Comparison of ENCODE assay signal across 16 cellular contexts in genomic region chr3:96319176-96319575, GRCh38.
DNase-seq lines count a peak whose midpoint lies in the region; ATAC-seq, FAIRE-seq and TF ChIP-seq lines count a peak whose summit lies in the region.
"Had no signal": no experiment of that assay in that cellular context is flagged by ENCODE, and none has a peak within 500 bp of the region (broad histone marks: within the 10 kb centered on the region; RNA-seq: fewer than 3 reads in every experiment).

No MANE protein-coding gene starts in this region.

- no peak overlapping the region for H2AK5ac ChIP-seq in H1 (ENCODE audit: low read depth, low read length)
- H2AK5ac ChIP-seq in neuronal stem cell (ENCODE audit: low read depth, low read length) = no peak overlapping the region

- TF ChIP-seq RAD21 in H1 (IDR thresholded peaks at IDR 0.05 in 1 of 2, conservative IDR thresholded peaks at IDR 0.05 in 1 of 2; ENCODE audit: low read depth in 2 of 2, low read length in 2 of 2) = no peak

- H2BK120ac ChIP-seq in H1 (replicated peaks; ENCODE audit: low read depth, low read length) = no peak overlapping the region
- H2BK120ac ChIP-seq in neuronal stem cell (ENCODE audit: low read depth, low read length) = no peak overlapping the region

- H3K27ac ChIP-seq in H1 (ENCODE audit: low read depth, low read length) (no peak overlapping the region), neuronal stem cell (replicated peaks; ENCODE audit: low read length) (no peak overlapping the region)
- no peak overlapping the region for H3K27ac ChIP-seq in CD8-positive, alpha-beta memory T cell (ENCODE audit: low read depth, low read length)
- H3K27ac ChIP-seq: C4-2B had no signal

- H3K4me1 Mint-ChIP-seq in CD8-positive, alpha-beta memory T cell = no peaks in the 10 kb centered on the region

- 95% methylated on average over 1 of the region's 1 CpG; no CpG with 5 or more reads in 1 of the 2 experiments for WGBS in H1 (ENCODE audit: extremely low coverage in 1 of 2, insufficient coverage in 1 of 2, insufficient read length in 1 of 2, insufficient replicate concordance in 2 of 2, low coverage in 1 of 2, low lambda C conversion rate in 2 of 2, missing lambda C conversion rate in 1 of 2), 2 experiments
- no CpG with 5 or more reads among the region's 1 CpG for WGBS in neuronal stem cell (ENCODE audit: extremely low coverage in 2 of 2, insufficient read length in 2 of 2, insufficient replicate concordance in 1 of 2), 2 donors

- H3K79me2 ChIP-seq in H1 (ENCODE audit: control insufficient read depth in 1 of 2, insufficient read depth in 2 of 2, low read length in 2 of 2) = no peaks in the 10 kb centered on the region

- H3K18ac ChIP-seq in H1 (ENCODE audit: extremely low read depth, low read length) (no peak overlapping the region), neuronal stem cell (ENCODE audit: low read length) (no peak overlapping the region)

- no peak overlapping the region for H2BK20ac ChIP-seq in H1 (ENCODE audit: low read length)

- H3K4me2 ChIP-seq in H1 (ENCODE audit: insufficient read depth in 1 of 2, low read depth in 2 of 2, low read length in 2 of 2) (no peak overlapping the region), neuronal stem cell (ENCODE audit: insufficient read depth, low read length, poor library complexity, severe bottlenecking) (no peak overlapping the region)
- H3K4me2 ChIP-seq: GM23338 had no signal

- no peak overlapping the region for H3K14ac ChIP-seq in H1 (ENCODE audit: insufficient read length)
- H3K14ac ChIP-seq in neuronal stem cell (ENCODE audit: low read length) = no peak overlapping the region

- no peak overlapping the region for H3K56ac ChIP-seq in H1 (replicated peaks; ENCODE audit: insufficient read length, low read depth, low read length)

- H2BK5ac ChIP-seq in H1 (ENCODE audit: low read depth, low read length) = no peak overlapping the region
- H2BK5ac ChIP-seq in neuronal stem cell (ENCODE audit: low read length) = no peak overlapping the region

- peaks cover 0 to 3% of the 10 kb centered on the region in 2 experiments; a peak in 1 of 4 replicates for H3K9me3 ChIP-seq in H1 (ENCODE audit: insufficient read depth in 2 of 2, low read depth in 1 of 2, low read length in 1 of 2)
- H3K9me3 ChIP-seq in neuronal stem cell (replicated peaks in 1 of 2; ENCODE audit: control insufficient read depth in 2 of 2, insufficient read depth in 1 of 2, low read depth in 1 of 2, low read length in 2 of 2) = no peaks in the 10 kb centered on the region
- no peaks in the 10 kb centered on the region for H3K9me3 ChIP-seq in CD8-positive, alpha-beta memory T cell (ENCODE audit: low read length)

- ATAC-seq in GM18858 (IDR thresholded peaks at IDR 0.05; ENCODE audit: unreplicated experiment) = no peak
- ATAC-seq: GM23338, SK-N-SH treated with all-trans-retinoic acid at 6 μM for 48 hours had no signal

- no peak overlapping the region for H2BK15ac ChIP-seq in H1 (ENCODE audit: low read length)
- H2BK15ac ChIP-seq in neuronal stem cell (ENCODE audit: low read length) = no peak overlapping the region

- H4K8ac ChIP-seq in H1 (ENCODE audit: extremely low read depth, insufficient read depth, low read length) = no peak overlapping the region
- no peak overlapping the region for H4K8ac ChIP-seq in neuronal stem cell (ENCODE audit: low read depth, low read length)

- peak; percentile 63 for DNase-seq in NCI-H82 (lab: John Stamatoyannopoulos, UW)
- DNase-seq in NCI-H82 treated with DMSO at 0.1 percent for 48 hours (lab: John Stamatoyannopoulos, UW; ENCODE audit: unreplicated experiment) = no peak
- peak; percentile 14 for DNase-seq in NCI-H446 treated with DMSO at 0.1 percent for 48 hours (lab: John Stamatoyannopoulos, UW)
- no peak for DNase-seq in H1 (ENCODE audit: low read depth in 1 of 2, low spot score in 2 of 2)
- DNase-seq in neuronal stem cell (ENCODE audit: low spot score) = no peak
- no peak for DNase-seq in DMS114 treated with DMSO at 0.1 percent for 48 hours (lab: John Stamatoyannopoulos, UW; ENCODE audit: unreplicated experiment)
- no peak for DNase-seq in CD8-positive, alpha-beta memory T cell
- DNase-seq: COR-L47, DMS79 treated with DMSO at 0.1 percent for 48 hours, NCI-H1436 treated with DMSO at 0.1 percent for 48 hours, NCI-H2081, SHP77 had no signal

- H3K4me3 ChIP-seq in H1 (ENCODE audit: extremely low read depth in 1 of 4, insufficient read depth in 2 of 4, low read depth in 3 of 4, low read length in 4 of 4) (no peak overlapping the region), neuronal stem cell (ENCODE audit: low read length in 2 of 2) (no peak overlapping the region)
- no peak overlapping the region for H3K4me3 ChIP-seq in CD8-positive, alpha-beta memory T cell (ENCODE audit: low read length)
- H3K4me3 ChIP-seq: GM23338 had no signal

- H3K79me1 ChIP-seq in H1 (ENCODE audit: low read depth, low read length) = no peaks in the 10 kb centered on the region
- no peaks in the 10 kb centered on the region for H3K79me1 ChIP-seq in neuronal stem cell (ENCODE audit: low read depth, low read length)

- no peak overlapping the region for H4K5ac ChIP-seq in H1 (ENCODE audit: insufficient read length, low read depth, low read length)

- H3K36me3 Mint-ChIP-seq in CD8-positive, alpha-beta memory T cell = no peaks in the 10 kb centered on the region

- H3K27me3 Mint-ChIP-seq in CD8-positive, alpha-beta memory T cell = no peaks in the 10 kb centered on the region

- no peak for TF ChIP-seq CTCF in H1 (IDR thresholded peaks at IDR 0.05; ENCODE audit: control extremely low read depth in 1 of 3, insufficient read depth in 1 of 3, low read depth in 1 of 3, low read length in 3 of 3)

- H3K9me3 Mint-ChIP-seq in CD8-positive, alpha-beta memory T cell = peaks cover 3 to 31% (median 10%) of the 10 kb centered on the region in 5 donors
- H3K9me3 Mint-ChIP-seq: GM23338 had no signal

- H3K4me3 Mint-ChIP-seq in CD8-positive, alpha-beta memory T cell = no peak overlapping the region
- H3K4me3 Mint-ChIP-seq: GM23338 had no signal

- H3K23me2 ChIP-seq in H1 (ENCODE audit: low read depth, low read length) = no peaks in the 10 kb centered on the region

- H3K9ac ChIP-seq in H1 (replicated peaks in 1 of 4; ENCODE audit: extremely low read depth in 1 of 4, low read depth in 3 of 4, low read length in 3 of 4) (no peak overlapping the region), neuronal stem cell (ENCODE audit: low read depth, low read length, poor library complexity) (no peak overlapping the region)

- H3K23ac ChIP-seq in H1 (ENCODE audit: insufficient read length) (no peak overlapping the region), neuronal stem cell (ENCODE audit: low read depth, low read length, poor library complexity) (no peak overlapping the region)

- H2AFZ ChIP-seq in H1 (ENCODE audit: low read length) (peak overlapping the region; percentile 62; the same call in 1 of the 2 replicates), neuronal stem cell (ENCODE audit: low read length) (peak overlapping the region; percentile 45)
- H2AFZ ChIP-seq: GM23338 had no signal

- H3K4ac ChIP-seq in H1 (replicated peaks; ENCODE audit: insufficient read length, low read depth, low read length) = no peak overlapping the region
- no peak overlapping the region for H3K4ac ChIP-seq in neuronal stem cell (ENCODE audit: low read length)

- no peaks in the 10 kb centered on the region for H3K36me3 ChIP-seq in H1 (ENCODE audit: control insufficient read depth in 2 of 4, insufficient read depth in 4 of 4, low read length in 3 of 4)
- H3K36me3 ChIP-seq in neuronal stem cell (replicated peaks in 1 of 2; ENCODE audit: control insufficient read depth in 2 of 2, insufficient read depth in 2 of 2, low read length in 2 of 2) = no peaks in the 10 kb centered on the region
- H3K36me3 ChIP-seq in CD8-positive, alpha-beta memory T cell (ENCODE audit: insufficient read depth, low read length) = no peaks in the 10 kb centered on the region

- no peaks in the 10 kb centered on the region for H3K4me1 ChIP-seq in H1 (replicated peaks in 1 of 4; ENCODE audit: control insufficient read depth in 3 of 4, insufficient read depth in 4 of 4, low read length in 3 of 4)
- H3K4me1 ChIP-seq in neuronal stem cell (ENCODE audit: control insufficient read depth in 2 of 2, insufficient read depth in 1 of 2, low read depth in 1 of 2, low read length in 2 of 2) = peaks cover 0 to 2% of the 10 kb centered on the region in 2 donors
- H3K4me1 ChIP-seq in CD8-positive, alpha-beta memory T cell (ENCODE audit: insufficient read depth, low read length) = no peaks in the 10 kb centered on the region

- H2BK12ac ChIP-seq in H1 (ENCODE audit: low read depth, low read length) = no peak overlapping the region
- H2BK12ac ChIP-seq in neuronal stem cell (ENCODE audit: low read length) = no peak overlapping the region

- CTCF ChIA-PET in H1 (lab: Charles Lee; ENCODE audit: partially characterized antibody) = no interaction called here
- CTCF ChIA-PET in CD8-positive, alpha-beta memory T cell (lab: Charles Lee) = no interaction called here

- POLR2A ChIA-PET in H1 (lab: Charles Lee; ENCODE audit: partially characterized antibody) = no interaction called here
- POLR2A ChIA-PET in CD8-positive, alpha-beta memory T cell (lab: Charles Lee) = no interaction called here

- H3K27ac Mint-ChIP-seq in CD8-positive, alpha-beta memory T cell = peak overlapping the region in 1 of 8 donors; percentile 47
- H3K27ac Mint-ChIP-seq: GM23338 had no signal

- no peak for FAIRE-seq in H1 (lab: Jason Lieb, UNC)

- no peaks in the 10 kb centered on the region for H4K20me1 ChIP-seq in H1 (replicated peaks in 1 of 2; ENCODE audit: control insufficient read depth in 1 of 2, insufficient read depth in 2 of 2, low read length in 2 of 2)

- no peaks in the 10 kb centered on the region for H3K27me3 ChIP-seq in H1 (replicated peaks in 1 of 4; ENCODE audit: control insufficient read depth in 3 of 4, extremely low read depth in 1 of 4, insufficient read depth in 3 of 4, low read length in 3 of 4)
- H3K27me3 ChIP-seq in neuronal stem cell (ENCODE audit: control insufficient read depth in 3 of 3, insufficient read depth in 3 of 3, low read depth in 1 of 3, low read length in 3 of 3) = no peaks in the 10 kb centered on the region
- H3K27me3 ChIP-seq in CD8-positive, alpha-beta memory T cell (ENCODE audit: insufficient read depth, low read length, poor library complexity, severe bottlenecking) = no peaks in the 10 kb centered on the region

- no peak for TF ChIP-seq EP300 in H1 (IDR thresholded peaks at IDR 0.05; ENCODE audit: borderline replicate concordance in 1 of 2, low read depth in 2 of 2, low read length in 2 of 2)

- H4K91ac ChIP-seq in H1 (replicated peaks; ENCODE audit: insufficient read length, low read length) (no peak overlapping the region), neuronal stem cell (ENCODE audit: low read depth, low read length, poor library complexity) (no peak overlapping the region)

- no peak for TF ChIP-seq POLR2A in H1 (IDR thresholded peaks at IDR 0.05; ENCODE audit: control extremely low read depth in 1 of 2, low read depth in 2 of 2, low read length in 2 of 2)

TF ChIP-seq in H1, 55 proteins besides CTCF, POLR2A, EP300 and RAD21 (continues in another document):
- no peak for TF ChIP-seq KDM4A (IDR thresholded peaks at IDR 0.05; ENCODE audit: low read depth, low read length, severe bottlenecking)
- TF ChIP-seq YY1 (IDR thresholded peaks at IDR 0.05; ENCODE audit: low read depth, low read length) = no peak
- no peak for TF ChIP-seq RNF2 (IDR thresholded peaks at IDR 0.05; ENCODE audit: borderline replicate concordance, low read depth, low read length, missing control alignments, poor library complexity, severe bottlenecking)
- TF ChIP-seq TAF7 (optimal IDR thresholded peaks at IDR 0.05; ENCODE audit: borderline replicate concordance, low read depth, low read length) = no peak

Comparison
In these comparisons a context has a peak if more than half of its experiments do, and no peak if none do; other contexts are left out.
1. DNase-seq: peak in NCI-H82 (single experiment) and NCI-H446 treated with DMSO at 0.1 percent for 48 hours (single experiment); none in NCI-H82 treated with DMSO at 0.1 percent for 48 hours (single experiment), H1 (0 of 2), neuronal stem cell (single experiment), DMS114 treated with DMSO at 0.1 percent for 48 hours (single experiment) and CD8-positive, alpha-beta memory T cell (0 of 5).